8 cellular contexts compared by ENCODE assay signal in the genomic region with DNA sequence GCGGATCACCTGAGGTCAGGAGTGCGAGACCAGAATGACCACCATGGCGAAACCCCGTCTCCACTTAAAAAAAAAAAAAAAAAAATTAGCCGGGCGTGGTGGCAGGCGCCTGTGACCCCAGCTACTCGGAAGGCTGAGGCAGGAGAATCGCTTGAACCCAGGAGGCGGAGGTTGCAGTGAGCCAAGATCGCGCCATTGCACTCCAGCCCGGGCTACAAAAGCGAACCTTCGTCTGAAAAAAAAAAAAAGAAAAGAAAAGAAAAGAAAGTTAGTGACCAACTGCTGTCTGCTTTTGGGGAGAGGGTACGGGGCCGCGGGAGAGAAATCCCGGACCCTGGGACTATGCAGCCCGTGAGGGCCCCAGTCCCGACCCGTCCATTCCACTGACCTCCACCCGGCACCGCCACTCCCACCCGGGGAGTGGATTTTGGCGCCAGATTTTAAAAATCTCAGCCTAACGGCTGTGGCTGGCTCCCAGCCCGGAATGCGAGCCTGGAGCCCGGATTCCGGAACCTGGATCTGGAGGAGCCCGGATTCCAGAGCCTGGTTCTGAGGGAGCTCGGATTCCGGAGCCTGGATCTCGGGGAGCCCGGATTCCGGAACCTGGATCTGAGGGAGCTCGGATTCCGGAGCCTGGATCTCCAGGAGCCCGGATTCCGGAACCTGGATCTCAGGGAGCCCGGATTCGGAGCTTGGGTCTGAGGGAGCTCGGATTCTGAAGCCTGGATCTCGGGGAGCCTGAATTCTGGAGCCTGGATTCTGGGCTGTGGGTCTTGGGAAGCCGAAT. TPM values are rescaled to one million over a fixed set of nuclear protein-coding genes. Genes with fewer than 3 reads are reported as not detected.
A peak's percentile ranks its signal among the peaks of the same experiment; 100 is the strongest.
DNase-seq lines count a peak whose midpoint lies in the region; ATAC-seq, FAIRE-seq and TF ChIP-seq lines count a peak whose summit lies in the region.

No MANE protein-coding gene starts in this region.

- no peak for TF ChIP-seq POLR2A in endothelial cell of umbilical vein (IDR thresholded peaks at IDR 0.05; ENCODE audit: low read depth, low read length)

- dilution Hi-C loops in endothelial cell of umbilical vein (cut with MboI; ENCODE audit: extremely low pct_ligation_motif_present, low sequenced_read_pairs) = no loop called here

- no peaks in the 10 kb centered on the region for H3K9me1 ChIP-seq in endothelial cell of umbilical vein (replicated peaks; ENCODE audit: control insufficient read depth, extremely low read depth, insufficient read depth, low read length)

- FAIRE-seq in endothelial cell of umbilical vein (lab: Jason Lieb, UNC) = peak; percentile 91

- intact Hi-C loops in endothelial cell of umbilical vein (cut with micrococcal nuclease) = no loop called here

- BruUV-seq in endothelial cell of umbilical vein (replicated peaks; lab: Mats Ljungman, UMichigan) = TSS peak; percentile 93

- no peak for ATAC-seq in GM19452 (IDR thresholded peaks at IDR 0.05; ENCODE audit: unreplicated experiment)

- WGBS in thymus = 59% methylated on average over 46 of the region's 46 CpGs

- peak overlapping the region; percentile 64 for H3K4me3 ChIP-seq in GM12865 (ENCODE audit: low read depth, low read length)
- peak overlapping the region in 2 of 3 experiments; percentile 47 to 68 for H3K4me3 ChIP-seq in endothelial cell of umbilical vein (replicated peaks in 1 of 3; ENCODE audit: insufficient read depth in 1 of 3, low read depth in 1 of 3, low read length in 3 of 3)
- peak overlapping the region; percentile 73 for H3K4me3 ChIP-seq in thymus (ENCODE audit: low read length)

- H3K79me2 ChIP-seq in endothelial cell of umbilical vein (ENCODE audit: control insufficient read depth, insufficient read depth, low read length) = no peaks in the 10 kb centered on the region

- TF ChIP-seq CTCF in GM12865 (IDR thresholded peaks at IDR 0.05; ENCODE audit: insufficient read depth, low read depth, low read length, missing control alignments) (no peak), endothelial cell of umbilical vein (IDR thresholded peaks at IDR 0.05; ENCODE audit: extremely low read depth in 1 of 2, insufficient read depth in 1 of 2, low read depth in 1 of 2, low read length in 2 of 2) (no peak)

- H3K36me3 ChIP-seq in endothelial cell of umbilical vein (ENCODE audit: control insufficient read depth in 2 of 2, extremely low read depth in 1 of 2, insufficient read depth in 2 of 2, low read length in 2 of 2) (no peaks in the 10 kb centered on the region), thymus (ENCODE audit: control insufficient read depth, insufficient read depth) (peaks cover 3% of the 10 kb centered on the region)

- peak overlapping the region; percentile 3 for H3K4me2 ChIP-seq in endothelial cell of umbilical vein (ENCODE audit: insufficient read depth, low read length)

- peak overlapping the region; percentile 59 for H2AFZ ChIP-seq in endothelial cell of umbilical vein (ENCODE audit: low read depth, low read length)

- H3K9me3 ChIP-seq in endothelial cell of umbilical vein (replicated peaks; ENCODE audit: control insufficient read depth, insufficient read depth, low read length) = no peaks in the 10 kb centered on the region
- H3K9me3 ChIP-seq in thymus (ENCODE audit: control insufficient read depth) = no peaks in the 10 kb centered on the region

- H3K4me1 ChIP-seq in endothelial cell of umbilical vein (ENCODE audit: control insufficient read depth, extremely low read depth, insufficient read depth, low read length) (peaks cover 8% of the 10 kb centered on the region), thymus (ENCODE audit: control insufficient read depth, insufficient read depth, low read length) (peaks cover 11% of the 10 kb centered on the region)

- DNase-seq in A172 (ENCODE audit: low spot score) = peak; percentile 98
- DNase-seq in GM12865 (ENCODE audit: low read depth) = no peak
- peak; percentile 80 for DNase-seq in RKO (ENCODE audit: low spot score)
- peak; percentile 88 for DNase-seq in endothelial cell of umbilical vein (ENCODE audit: low read depth, low spot score)
- peak; percentile 71 for DNase-seq in medulla oblongata (ENCODE audit: extremely low spot score)
- DNase-seq in MV-4-11 (lab: John Stamatoyannopoulos, UW) = no peak

- H3K27me3 ChIP-seq in endothelial cell of umbilical vein (ENCODE audit: control insufficient read depth in 2 of 2, insufficient read depth in 2 of 2, low read length in 2 of 2) (no peaks in the 10 kb centered on the region), thymus (ENCODE audit: control insufficient read depth, insufficient read depth) (no peaks in the 10 kb centered on the region)

- peak overlapping the region; percentile 75 for H3K9ac ChIP-seq in endothelial cell of umbilical vein (replicated peaks; ENCODE audit: extremely low read depth, insufficient read depth, low read length)

- CTCF ChIA-PET in endothelial cell of umbilical vein (lab: Charles Lee) = interaction anchor here (0.7 to 2.0 kb wide), 11 partner anchors 10 to 174 kb away, joined by 3 to 18 read pairs (median 4); a partner anchor contains a TSS

- no peaks in the 10 kb centered on the region for H4K20me1 ChIP-seq in endothelial cell of umbilical vein (replicated peaks; ENCODE audit: control insufficient read depth, extremely low read depth, insufficient read depth, low read length)

- H3K27ac ChIP-seq in endothelial cell of umbilical vein (ENCODE audit: insufficient read depth, low read depth, low read length) = peak overlapping the region; percentile 61
- no peak overlapping the region for H3K27ac ChIP-seq in thymus (ENCODE audit: low read depth)

- POLR2A ChIA-PET in endothelial cell of umbilical vein (lab: Charles Lee) = interaction anchor here (0.8 to 2.7 kb wide), 5 partner anchors 13 to 165 kb away, joined by 3 to 29 read pairs (median 3); a partner anchor contains a TSS

TF ChIP-seq in endothelial cell of umbilical vein, 7 proteins besides CTCF, POLR2A, EP300 and RAD21:
- TF ChIP-seq GATA2 (IDR thresholded peaks at IDR 0.05; ENCODE audit: insufficient read depth, insufficient read length, low read depth, low read length) = no peak
- peak; percentile 96 for TF ChIP-seq POLR2AphosphoS5 (IDR thresholded peaks at IDR 0.05; ENCODE audit: insufficient read depth, low read depth, low read length)

RNA-seq across cellular contexts. Expression of a gene that starts 6.1 kb away (rescaled TPM):
- 232 and 348 TPM in 2 replicates for total RNA-seq in A172 (2014; rRNA removed; shearing (Covaris generic))
- 147 and 153 TPM in 2 replicates for total RNA-seq in endothelial cell of umbilical vein
- polyA plus RNA-seq in endothelial cell of umbilical vein (176 and 203 TPM in 2 replicates), thymus (13.8 TPM)
- polyA plus RNA-seq in endothelial cell of umbilical vein (2011; cell fraction: cytosol; rRNA removed) = 120 and 155 TPM in 2 replicates
- polyA plus RNA-seq in endothelial cell of umbilical vein (2011; cell fraction: nucleus; rRNA removed) = 93.4 and 108 TPM in 2 replicates
- 104 and 106 TPM in 2 replicates for polyA plus RNA-seq in endothelial cell of umbilical vein (2012)
- polyA minus RNA-seq in endothelial cell of umbilical vein = 116 and 121 TPM in 2 replicates
- polyA minus RNA-seq in endothelial cell of umbilical vein (2011; cell fraction: cytosol; rRNA and poly(A)+ RNA removed) = 46.2 TPM
- 22.7 and 25.8 TPM in 2 replicates for polyA minus RNA-seq in endothelial cell of umbilical vein (2011; cell fraction: nucleus; rRNA and poly(A)+ RNA removed)

RNA-seq across cellular contexts. Expression of a gene that starts 13.1 kb away (rescaled TPM):
- total RNA-seq in A172 (2014; rRNA removed; shearing (Covaris generic)) = 92.7 and 97.6 TPM in 2 replicates
- 61.3 and 75.9 TPM in 2 replicates for total RNA-seq in endothelial cell of umbilical vein
- polyA plus RNA-seq in endothelial cell of umbilical vein (249 and 267 TPM in 2 replicates), thymus (161 TPM)
- 162 and 222 TPM in 2 replicates for polyA plus RNA-seq in endothelial cell of umbilical vein (2011; cell fraction: cytosol; rRNA removed)
- 291 and 446 TPM in 2 replicates for polyA plus RNA-seq in endothelial cell of umbilical vein (2011; cell fraction: nucleus; rRNA removed)
- polyA plus RNA-seq in endothelial cell of umbilical vein (2012) = 38.1 and 69.3 TPM in 2 replicates
- 101 and 128 TPM in 2 replicates for polyA minus RNA-seq in endothelial cell of umbilical vein
- 61.3 TPM for polyA minus RNA-seq in endothelial cell of umbilical vein (2011; cell fraction: cytosol; rRNA and poly(A)+ RNA removed)
- 110 and 238 TPM in 2 replicates for polyA minus RNA-seq in endothelial cell of umbilical vein (2011; cell fraction: nucleus; rRNA and poly(A)+ RNA removed)

RNA-seq across cellular contexts. Expression of a gene that starts 35.4 kb away (rescaled TPM):
- 85.0 and 110 TPM in 2 replicates for total RNA-seq in A172 (2014; rRNA removed; shearing (Covaris generic))
- total RNA-seq in endothelial cell of umbilical vein = 148 and 160 TPM in 2 replicates
- 154 and 217 TPM in 2 replicates for polyA plus RNA-seq in endothelial cell of umbilical vein
- polyA plus RNA-seq in endothelial cell of umbilical vein (2011; cell fraction: cytosol; rRNA removed) = 66.4 and 92.1 TPM in 2 replicates
- polyA plus RNA-seq in endothelial cell of umbilical vein (2011; cell fraction: nucleus; rRNA removed) = 25.2 and 31.1 TPM in 2 replicates
- polyA plus RNA-seq in endothelial cell of umbilical vein (2012) = 78.7 and 130 TPM in 2 replicates
- polyA minus RNA-seq in endothelial cell of umbilical vein = 17.0 and 23.7 TPM in 2 replicates
- polyA minus RNA-seq in endothelial cell of umbilical vein (2011; cell fraction: cytosol; rRNA and poly(A)+ RNA removed) = 63.0 TPM
- 9.9 and 17.0 TPM in 2 replicates for polyA minus RNA-seq in endothelial cell of umbilical vein (2011; cell fraction: nucleus; rRNA and poly(A)+ RNA removed)
- 56.1 TPM for polyA plus RNA-seq in thymus

Comparison
In these comparisons a context has a peak if more than half of its experiments do, and no peak if none do; other contexts are left out.
1. DNase-seq: peak in A172 (single experiment), RKO (single experiment), endothelial cell of umbilical vein (single experiment) and medulla oblongata (single experiment); none in GM12865 (single experiment) and MV-4-11 (single experiment).
2. Peak in every context shown above with its lines, with median percentiles within 50 percentile points of each other: H3K4me3 ChIP-seq.